Comparison of ENCODE assay signal across 1 cellular context in genomic region chrX:120453985-120454384, GRCh38.
TF ChIP-seq lines count a peak whose summit lies in the region.

No MANE protein-coding gene starts in this region.

TF ChIP-seq in K562, 482 proteins besides CTCF, POLR2A, EP300 and RAD21 (continued from another document and continues in another):
- TF ChIP-seq ZBTB11 (CRISPR knock-in tag; IDR thresholded peaks at IDR 0.05) (no peak), DPF2 (IDR thresholded peaks at IDR 0.05) (peak; percentile 71), NFIC (IDR thresholded peaks at IDR 0.05) (no peak), ILK (tag; IDR thresholded peaks at IDR 0.05; ENCODE audit: borderline replicate concordance, low read depth) (no peak), PRDM10 (IDR thresholded peaks at IDR 0.05; ENCODE audit: partially characterized antibody) (no peak), PTRF (tag; IDR thresholded peaks at IDR 0.05) (no peak), ZBTB26 (CRISPR knock-in tag; IDR thresholded peaks at IDR 0.05) (no peak), ETS2 (tag; IDR thresholded peaks at IDR 0.05; ENCODE audit: borderline replicate concordance, poor library complexity, severe bottlenecking) (no peak), SP2 (IDR thresholded peaks at IDR 0.05; ENCODE audit: extremely low read depth, low read depth, low read length, poor library complexity, severe bottlenecking) (no peak), E2F4 (CRISPR knock-in tag; IDR thresholded peaks at IDR 0.05; ENCODE audit: low read depth) (no peak), YY1 (IDR thresholded peaks at IDR 0.05; ENCODE audit: borderline replicate concordance in 1 of 3, control insufficient read depth in 1 of 3, extremely low read depth in 1 of 3, insufficient read depth in 3 of 3, insufficient read length in 1 of 3, insufficient replicate concordance in 2 of 3, low read depth in 1 of 3, low read length in 2 of 3) (no peak), SOX6 (IDR thresholded peaks at IDR 0.05) (peak; percentile 61; the same call in 1 of the 2 replicates), ZNF589 (CRISPR knock-in tag; IDR thresholded peaks at IDR 0.05; ENCODE audit: low read depth) (no peak), FOXP1 (CRISPR knock-in tag; IDR thresholded peaks at IDR 0.05) (no peak), RHOXF2B (CRISPR knock-in tag; conservative IDR thresholded peaks at IDR 0.05) (no peak), SIN3B (IDR thresholded peaks at IDR 0.05; ENCODE audit: low read depth) (no peak), ARID3B (CRISPR knock-in tag; IDR thresholded peaks at IDR 0.05; ENCODE audit: borderline replicate concordance) (no peak), FOXA1 (IDR thresholded peaks at IDR 0.05; ENCODE audit: borderline replicate concordance) (no peak), ZNF212 (CRISPR knock-in tag; IDR thresholded peaks at IDR 0.05) (no peak), ATF4 (CRISPR knock-in tag; IDR thresholded peaks at IDR 0.05) (no peak), SP1 (CRISPR knock-in tag; IDR thresholded peaks at IDR 0.05) (no peak), HMBOX1 (IDR thresholded peaks at IDR 0.05) (peak; percentile 84), SNRNP70 (optimal IDR thresholded peaks at IDR 0.05; ENCODE audit: low read depth, low read length) (no peak), ELK1 (CRISPR knock-in tag; IDR thresholded peaks at IDR 0.05) (no peak), SRSF1 (IDR thresholded peaks at IDR 0.05; ENCODE audit: low read depth, low read length) (no peak), MAFK (IDR thresholded peaks at IDR 0.05; ENCODE audit: low read length) (no peak), SETDB1 (IDR thresholded peaks at IDR 0.05; ENCODE audit: low read length) (no peak), PHF8 (IDR thresholded peaks at IDR 0.05; ENCODE audit: borderline replicate concordance, low read length) (no peak), FUS (optimal IDR thresholded peaks at IDR 0.05; ENCODE audit: low read depth, low read length) (no peak), HEY1 (CRISPR knock-in tag; IDR thresholded peaks at IDR 0.05; ENCODE audit: borderline replicate concordance) (no peak), LARP7 (IDR thresholded peaks at IDR 0.05) (no peak), SMARCE1 (IDR thresholded peaks at IDR 0.05) (peak; percentile 66), RUNX1 (IDR thresholded peaks at IDR 0.05; ENCODE audit: low read depth) (no peak), CGGBP1 (CRISPR knock-in tag; IDR thresholded peaks at IDR 0.05) (no peak), EP400 (IDR thresholded peaks at IDR 0.05) (no peak), XRCC3 (IDR thresholded peaks at IDR 0.05) (no peak), RBM39 (optimal IDR thresholded peaks at IDR 0.05; ENCODE audit: low read depth, low read length) (no peak), ZBTB1 (CRISPR knock-in tag; IDR thresholded peaks at IDR 0.05; ENCODE audit: borderline replicate concordance, low read depth) (no peak), SMAD2 (IDR thresholded peaks at IDR 0.05; ENCODE audit: low read depth, low read length) (no peak), POLR2G (IDR thresholded peaks at IDR 0.05; ENCODE audit: low read depth, low read length) (no peak), BCLAF1 (IDR thresholded peaks at IDR 0.05; ENCODE audit: borderline replicate concordance in 1 of 2, control insufficient read depth in 1 of 2, low read depth in 2 of 2, low read length in 1 of 2) (no peak), SRSF3 (IDR thresholded peaks at IDR 0.05; ENCODE audit: insufficient read depth, low read length) (no peak), PRMT5 (CRISPR knock-in tag; IDR thresholded peaks at IDR 0.05) (no peak), RBM14 (IDR thresholded peaks at IDR 0.05; ENCODE audit: borderline replicate concordance, insufficient read depth, low read depth, low read length) (no peak), GTF2A2 (tag; IDR thresholded peaks at IDR 0.05) (no peak), IRF1 (CRISPR knock-in tag; IDR thresholded peaks at IDR 0.05; ENCODE audit: borderline replicate concordance) (no peak)
